ENCODE assay signal across 8 cellular contexts in genomic region chr16:27549857-27550581, GRCh38. TPM values are rescaled to one million over a fixed set of nuclear protein-coding genes. Genes with fewer than 3 reads are reported as not detected.
DNase-seq lines count a peak whose midpoint lies in the region; ATAC-seq and TF ChIP-seq lines count a peak whose summit lies in the region.

TSS of gene GTF3C1 (minus strand) at chr16:27549913. CDS start at chr16:27549890, 23 bp downstream.
TSS of gene KATNIP (plus strand) at chr16:27550144. CDS start at chr16:27550171, 27 bp downstream.

- H3K27me3 Mint-ChIP-seq in activated naive CD8-positive, alpha-beta T cell: no peaks in the 10 kb centered on the region
- peaks cover 4% of the 10 kb centered on the region for H3K27me3 Mint-ChIP-seq in glutamatergic neuron (ENCODE audit: unreplicated experiment)

- H3K4me3 Mint-ChIP-seq in activated naive CD8-positive, alpha-beta T cell: peak within 1 kb of the TSS; percentile 99
- H3K4me3 Mint-ChIP-seq in glutamatergic neuron (ENCODE audit: unreplicated experiment): peak within 1 kb of the TSS; percentile 100

- DNase-seq in GM10248 (ENCODE audit: extremely low spot score) (peak; percentile 100), NCI-H1105 (lab: John Stamatoyannopoulos, UW) (peak; percentile 95), SKM-1 treated with dmso at 0.1 percent for 144 hours (lab: John Stamatoyannopoulos, UW; ENCODE audit: unreplicated experiment) (peak; percentile 97), glutamatergic neuron (peak; percentile 100), ovary (peak; percentile 100), thyroid gland (peak; percentile 100)

- H3K27ac ChIP-seq in ovary: peak within 1 kb of the TSS in 1 of 2 donors; percentile 65
- peak within 1 kb of the TSS; percentile 73 to 84 (median 83) for H3K27ac ChIP-seq in thyroid gland

- no peaks in the 10 kb centered on the region for H3K27me3 ChIP-seq in ovary
- no peaks in the 10 kb centered on the region for H3K27me3 ChIP-seq in thyroid gland

- H3K36me3 ChIP-seq in ovary (no peaks in the 10 kb centered on the region), thyroid gland (peaks cover 2% of the 10 kb centered on the region in 2 donors)

- ATAC-seq in HG02623 (IDR thresholded peaks at IDR 0.05; ENCODE audit: unreplicated experiment): peak; percentile 97

- no peak for TF ChIP-seq EP300 in ovary (IDR thresholded peaks at IDR 0.05)

- CTCF ChIA-PET in GM10248 (lab: Yijun Ruan, JAX): interaction anchor here (1.0 to 1.7 kb wide), 6 partner anchors 9 to 669 kb away, joined by 3 to 4 read pairs (median 3); no protein-coding TSS in a partner anchor

- intact Hi-C loops in ovary (cut with DNase I) (no loop called here), thyroid gland (cut with DNase I) (loop anchor here (10.0 kb wide), 1 partner anchor 345 kb away; the partner anchor contains the start of gene KDM8)

- peak; percentile 77 for TF ChIP-seq POLR2A in ovary (IDR thresholded peaks at IDR 0.05)
- peak; percentile 88 to 92 for TF ChIP-seq POLR2A in thyroid gland (IDR thresholded peaks at IDR 0.05)

- POLR2A ChIA-PET in GM10248 (lab: Yijun Ruan, JAX): interaction anchor here (0.6 to 1.0 kb wide), 3 partner anchors 13 to 197 kb away, joined by 3 to 7 read pairs (median 3); no protein-coding TSS in a partner anchor

- TF ChIP-seq CTCF in GM10248 (IDR thresholded peaks at IDR 0.05; ENCODE audit: control extremely low read depth, extremely low read depth, low read depth, missing control alignments): no peak
- TF ChIP-seq CTCF in glutamatergic neuron (IDR thresholded peaks at IDR 0.05; ENCODE audit: partially characterized antibody, unreplicated experiment): no peak
- no peak for TF ChIP-seq CTCF in ovary (IDR thresholded peaks at IDR 0.05)
- peak in 1 of 6 experiments; percentile 16 for TF ChIP-seq CTCF in thyroid gland (IDR thresholded peaks at IDR 0.05)

- peak within 1 kb of the TSS; percentile 87 for H3K27ac Mint-ChIP-seq in activated naive CD8-positive, alpha-beta T cell
- peak within 1 kb of the TSS; percentile 93 for H3K27ac Mint-ChIP-seq in glutamatergic neuron (ENCODE audit: unreplicated experiment)

- H3K4me1 ChIP-seq in ovary (ENCODE audit: insufficient read depth) (peaks cover 16% of the 10 kb centered on the region), thyroid gland (peaks cover 31 to 38% of the 10 kb centered on the region in 2 donors)

- H3K4me3 ChIP-seq in ovary: peak within 1 kb of the TSS; percentile 65
- peak within 1 kb of the TSS; percentile 77 to 100 (median 95) for H3K4me3 ChIP-seq in thyroid gland (replicated peaks in 1 of 3)

- H3K36me3 Mint-ChIP-seq in activated naive CD8-positive, alpha-beta T cell: peaks cover 5% of the 10 kb centered on the region
- H3K36me3 Mint-ChIP-seq in glutamatergic neuron (ENCODE audit: unreplicated experiment): no peaks in the 10 kb centered on the region

- H3K9me3 Mint-ChIP-seq in activated naive CD8-positive, alpha-beta T cell (ENCODE audit: low read depth): no peaks in the 10 kb centered on the region
- H3K9me3 Mint-ChIP-seq in glutamatergic neuron (ENCODE audit: unreplicated experiment): peaks cover 10% of the 10 kb centered on the region

- H3K4me1 Mint-ChIP-seq in activated naive CD8-positive, alpha-beta T cell (ENCODE audit: low read depth): peaks cover 39% of the 10 kb centered on the region
- H3K4me1 Mint-ChIP-seq in glutamatergic neuron (ENCODE audit: low read depth, unreplicated experiment): peaks cover 7% of the 10 kb centered on the region

- H3K9me3 ChIP-seq in ovary: no peaks in the 10 kb centered on the region
- no peaks in the 10 kb centered on the region for H3K9me3 ChIP-seq in thyroid gland

- 0 to 1% (median 0%) methylated on average over 46 to 51 of the region's 51 CpGs for WGBS in ovary, 3 donors
- WGBS in thyroid gland, 2 donors: 0 to 1% methylated on average over 20 to 29 of the region's 51 CpGs

RNA-seq across cellular contexts. Expression of gene GTF3C1, which starts in this region (rescaled TPM):
- total RNA-seq in glutamatergic neuron (ENCODE audit: unreplicated experiment) (106 TPM), ovary (10 to 100 TPM; 50.7 to 71.7 (median 58.0) TPM), thyroid gland (100 to 1,000 TPM in 3 of 4 donors, 10 to 100 TPM in 1; 58.5 to 120 (median 112) TPM)
- polyA plus RNA-seq in ovary: 10 to 100 TPM; 33.9 to 45.4 TPM

RNA-seq across cellular contexts. Expression of gene KATNIP, which starts in this region (rescaled TPM):
- total RNA-seq in glutamatergic neuron (ENCODE audit: unreplicated experiment) (22.9 TPM), ovary (10 to 100 TPM; 11.0 to 32.9 (median 20.5) TPM), thyroid gland (10 to 100 TPM; 41.3 to 82.8 (median 70.9) TPM)
- polyA plus RNA-seq in ovary: 10 to 100 TPM in 1 of 2 donors, 1 to 10 TPM in 1; 8.4 to 11.7 TPM
